In genomic region chr6:100678027-100678426, GRCh38 we compare ENCODE assay signal across 13 cellular contexts.
DNase-seq lines count a peak whose midpoint lies in the region; TF ChIP-seq lines count a peak whose summit lies in the region.
"Had no signal": no experiment of that assay in that cellular context is flagged by ENCODE, and none has a peak within 500 bp of the region (broad histone marks: within the 10 kb centered on the region; RNA-seq: fewer than 3 reads in every experiment).

No MANE protein-coding gene starts in this region.

- in situ Hi-C loops in astrocyte of the spinal cord (cut with HindIII; ENCODE audit: low sequenced_read_pairs) = no loop called here

- no peak overlapping the region for H3K4me3 Mint-ChIP-seq in activated CD4-positive, alpha-beta T cell treated with anti-CD3 and anti-CD28 coated beads, Interleukin-2, amount 10 ng/mL, durations not matched to agents 7 days and 5 days
- H3K4me3 Mint-ChIP-seq in mesothelial cell of epicardium = no peak overlapping the region
- H3K4me3 Mint-ChIP-seq: activated CD8-positive, alpha-beta memory T cell treated with anti-CD3 and anti-CD28 coated beads, Interleukin-2, amount 10 ng/mL, durations not matched to agents 7 days and 5 days; activated naive CD4-positive, alpha-beta T cell treated with anti-CD3 and anti-CD28 coated beads, Interleukin-2, amount 50 U/mL, for 24 hours; WTC11 had no signal

- TF ChIP-seq CTCF in 22Rv1 (IDR thresholded peaks at IDR 0.05) (peak; percentile 33), astrocyte of the spinal cord (IDR thresholded peaks at IDR 0.05; ENCODE audit: low read depth, low read length) (no peak), mesothelial cell of epicardium (IDR thresholded peaks at IDR 0.05; ENCODE audit: unreplicated experiment) (no peak)

- H3K4me3 ChIP-seq in astrocyte of the spinal cord (ENCODE audit: low read depth, low read length) = no peak overlapping the region
- H3K4me3 ChIP-seq: testis had no signal

- CTCF ChIA-PET in activated CD4-positive, alpha-beta T cell treated with anti-CD3 and anti-CD28 coated beads, Interleukin-2, amount 10 ng/mL, durations not matched to agents 7 days and 5 days (lab: Charles Lee) = no interaction called here

- DNase-seq in HCEC 1CT = peak; percentile 11
- peak; percentile 12 for DNase-seq in astrocyte of the spinal cord (ENCODE audit: low read depth, low spot score)
- DNase-seq in iris pigment epithelial cell (ENCODE audit: low read depth) = peak; percentile 15
- no peak for DNase-seq in activated effector memory CD4-positive, alpha-beta T cell treated with anti-CD3 and anti-CD28 coated beads, Interleukin-2, amount 50 U/mL, for 16 hours
- no peak for DNase-seq in activated gamma-delta T cell treated with Interleukin-2 at 50 U/mL for 16 hours
- DNase-seq in activated CD4-positive, alpha-beta T cell treated with anti-CD3 and anti-CD28 coated beads, Interleukin-2, amount 10 ng/mL, durations not matched to agents 7 days and 5 days = no peak
- no peak for DNase-seq in mesothelial cell of epicardium (ENCODE audit: low spot score in 2 of 2, unreplicated experiment in 2 of 2)
- DNase-seq: activated CD8-positive, alpha-beta memory T cell treated with anti-CD3 and anti-CD28 coated beads, Interleukin-2, amount 10 ng/mL, durations not matched to agents 7 days and 5 days; central memory CD4-positive, alpha-beta T cell; testis had no signal

- H3K36me3 Mint-ChIP-seq in activated CD4-positive, alpha-beta T cell treated with anti-CD3 and anti-CD28 coated beads, Interleukin-2, amount 10 ng/mL, durations not matched to agents 7 days and 5 days (ENCODE audit: low read depth) = no peaks in the 10 kb centered on the region
- H3K36me3 Mint-ChIP-seq in mesothelial cell of epicardium = no peaks in the 10 kb centered on the region
- H3K36me3 Mint-ChIP-seq: activated CD8-positive, alpha-beta memory T cell treated with anti-CD3 and anti-CD28 coated beads, Interleukin-2, amount 10 ng/mL, durations not matched to agents 7 days and 5 days; activated naive CD4-positive, alpha-beta T cell treated with anti-CD3 and anti-CD28 coated beads, Interleukin-2, amount 50 U/mL, for 24 hours; WTC11 had no signal

- H3K4me1 Mint-ChIP-seq in activated CD4-positive, alpha-beta T cell treated with anti-CD3 and anti-CD28 coated beads, Interleukin-2, amount 10 ng/mL, durations not matched to agents 7 days and 5 days = no peaks in the 10 kb centered on the region
- no peaks in the 10 kb centered on the region for H3K4me1 Mint-ChIP-seq in mesothelial cell of epicardium
- H3K4me1 Mint-ChIP-seq: activated CD8-positive, alpha-beta memory T cell treated with anti-CD3 and anti-CD28 coated beads, Interleukin-2, amount 10 ng/mL, durations not matched to agents 7 days and 5 days; activated naive CD4-positive, alpha-beta T cell treated with anti-CD3 and anti-CD28 coated beads, Interleukin-2, amount 50 U/mL, for 24 hours had no signal

- H3K9me3 Mint-ChIP-seq in activated CD4-positive, alpha-beta T cell treated with anti-CD3 and anti-CD28 coated beads, Interleukin-2, amount 10 ng/mL, durations not matched to agents 7 days and 5 days = no peaks in the 10 kb centered on the region
- H3K9me3 Mint-ChIP-seq in mesothelial cell of epicardium = no peaks in the 10 kb centered on the region
- H3K9me3 Mint-ChIP-seq: activated naive CD4-positive, alpha-beta T cell treated with anti-CD3 and anti-CD28 coated beads, Interleukin-2, amount 50 U/mL, for 24 hours; WTC11 had no signal

- no peak overlapping the region for H3K27ac Mint-ChIP-seq in activated CD4-positive, alpha-beta T cell treated with anti-CD3 and anti-CD28 coated beads, Interleukin-2, amount 10 ng/mL, durations not matched to agents 7 days and 5 days
- no peak overlapping the region for H3K27ac Mint-ChIP-seq in mesothelial cell of epicardium
- H3K27ac Mint-ChIP-seq: activated CD8-positive, alpha-beta memory T cell treated with anti-CD3 and anti-CD28 coated beads, Interleukin-2, amount 10 ng/mL, durations not matched to agents 7 days and 5 days; activated naive CD4-positive, alpha-beta T cell treated with anti-CD3 and anti-CD28 coated beads, Interleukin-2, amount 50 U/mL, for 24 hours; WTC11 had no signal

- H3K27ac ChIP-seq in 22Rv1 = no peak overlapping the region
- H3K27ac ChIP-seq: testis had no signal

- no peaks in the 10 kb centered on the region for H3K27me3 Mint-ChIP-seq in activated CD4-positive, alpha-beta T cell treated with anti-CD3 and anti-CD28 coated beads, Interleukin-2, amount 10 ng/mL, durations not matched to agents 7 days and 5 days
- H3K27me3 Mint-ChIP-seq in mesothelial cell of epicardium (ENCODE audit: low read depth) = no peaks in the 10 kb centered on the region
- H3K27me3 Mint-ChIP-seq: activated CD8-positive, alpha-beta memory T cell treated with anti-CD3 and anti-CD28 coated beads, Interleukin-2, amount 10 ng/mL, durations not matched to agents 7 days and 5 days; activated naive CD4-positive, alpha-beta T cell treated with anti-CD3 and anti-CD28 coated beads, Interleukin-2, amount 50 U/mL, for 24 hours had no signal

- POLR2A ChIA-PET in activated CD4-positive, alpha-beta T cell treated with anti-CD3 and anti-CD28 coated beads, Interleukin-2, amount 10 ng/mL, durations not matched to agents 7 days and 5 days (lab: Charles Lee) = no interaction called here

Comparison
In these comparisons a context has a peak if more than half of its experiments do, and no peak if none do; other contexts are left out.
1. DNase-seq: peak in HCEC 1CT (single experiment), astrocyte of the spinal cord (single experiment) and iris pigment epithelial cell (single experiment); none in activated effector memory CD4-positive, alpha-beta T cell treated with anti-CD3 and anti-CD28 coated beads, Interleukin-2, amount 50 U/mL, for 16 hours (single experiment), activated gamma-delta T cell treated with Interleukin-2 at 50 U/mL for 16 hours (single experiment), activated CD4-positive, alpha-beta T cell treated with anti-CD3 and anti-CD28 coated beads, Interleukin-2, amount 10 ng/mL, durations not matched to agents 7 days and 5 days (single experiment) and mesothelial cell of epicardium (0 of 2).